18 cellular contexts compared by ENCODE assay signal in the genomic region with DNA sequence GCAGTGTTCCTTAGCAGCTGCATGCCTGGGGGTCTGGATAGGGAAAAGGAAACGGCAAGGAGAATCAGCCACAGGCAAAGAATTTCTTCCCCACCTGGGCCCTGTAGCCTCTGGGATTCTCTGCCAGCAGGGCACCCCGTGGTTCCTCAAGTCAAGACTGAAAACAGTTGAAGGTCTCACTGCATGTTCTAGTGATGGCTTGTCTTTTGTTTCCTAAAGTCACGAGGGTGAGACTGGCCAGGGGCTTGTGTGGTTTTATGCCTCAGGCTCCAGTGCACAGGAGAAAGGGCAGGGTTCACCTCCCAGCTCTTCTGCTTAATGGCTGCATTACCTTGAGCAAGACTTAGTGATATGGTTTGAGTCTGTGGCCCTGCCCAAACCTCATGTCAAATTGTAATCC. TPM values are rescaled to one million over a fixed set of nuclear protein-coding genes. Genes with fewer than 3 reads are reported as not detected.
A peak's percentile ranks its signal among the peaks of the same experiment; 100 is the strongest.
DNase-seq lines count a peak whose midpoint lies in the region; ATAC-seq, FAIRE-seq and TF ChIP-seq lines count a peak whose summit lies in the region.
"Had no signal": no experiment of that assay in that cellular context is flagged by ENCODE, and none has a peak within 500 bp of the region (broad histone marks: within the 10 kb centered on the region; RNA-seq: fewer than 3 reads in every experiment).

No MANE protein-coding gene starts in this region.

- H3K9me3 ChIP-seq in astrocyte (ENCODE audit: insufficient read depth, low read depth, low read length), result no peaks in the 10 kb centered on the region
- no peaks in the 10 kb centered on the region for H3K9me3 ChIP-seq in neural progenitor cell (ENCODE audit: low read depth)

- H3K4me1 Mint-ChIP-seq in astrocyte (ENCODE audit: low read depth, unreplicated experiment) (no peaks in the 10 kb centered on the region), neural progenitor cell (peaks cover 37% of the 10 kb centered on the region), type B pancreatic cell (ENCODE audit: unreplicated experiment) (peaks cover 7% of the 10 kb centered on the region)
- H3K4me1 Mint-ChIP-seq in activated T-cell treated with anti-CD3 and anti-CD28 coated beads, Interleukin-2, amount 50 U/mL, for 72 hours (ENCODE audit: low read depth), result no peaks in the 10 kb centered on the region
- no peaks in the 10 kb centered on the region for H3K4me1 Mint-ChIP-seq in activated naive CD8-positive, alpha-beta T cell treated with anti-CD3 and anti-CD28 coated beads, Interleukin-2, amount 50 U/mL, for 24 hours
- H3K4me1 Mint-ChIP-seq: CD14-positive monocyte; CD8-positive, alpha-beta memory T cell had no signal

- ATAC-seq in activated T-cell treated with anti-CD3 and anti-CD28 coated beads, Interleukin-2, amount 50 U/mL, for 72 hours (replicated peaks in 1 of 2), result no peak
- no peak for ATAC-seq in activated naive CD8-positive, alpha-beta T cell treated with anti-CD3 and anti-CD28 coated beads, Interleukin-2, amount 50 U/mL, for 24 hours
- ATAC-seq: HCT116 had no signal

- H3K27me3 Mint-ChIP-seq in astrocyte (ENCODE audit: low read depth, unreplicated experiment) (peaks cover 11% of the 10 kb centered on the region), neural progenitor cell (ENCODE audit: insufficient read depth, low read depth) (peaks cover 3% of the 10 kb centered on the region), type B pancreatic cell (peaks cover 3% of the 10 kb centered on the region)
- H3K27me3 Mint-ChIP-seq in activated T-cell treated with anti-CD3 and anti-CD28 coated beads, Interleukin-2, amount 50 U/mL, for 72 hours (ENCODE audit: low read depth), result no peaks in the 10 kb centered on the region
- peaks cover 3% of the 10 kb centered on the region for H3K27me3 Mint-ChIP-seq in activated naive CD8-positive, alpha-beta T cell treated with anti-CD3 and anti-CD28 coated beads, Interleukin-2, amount 50 U/mL, for 24 hours

- no peaks in the 10 kb centered on the region for H3K36me3 ChIP-seq in astrocyte (ENCODE audit: insufficient read depth, low read length)
- no peaks in the 10 kb centered on the region for H3K36me3 ChIP-seq in neural progenitor cell

- H3K27ac ChIP-seq in astrocyte (ENCODE audit: low read depth, low read length) (no peak overlapping the region), neural progenitor cell (no peak overlapping the region)

- H2AFZ ChIP-seq in astrocyte (ENCODE audit: low read depth, low read length) (no peak overlapping the region), neural progenitor cell (replicated peaks) (no peak overlapping the region)

- DNase-seq in ELF-1 (ENCODE audit: low read depth, low spot score) (peak; percentile 73), astrocyte (ENCODE audit: low read depth) (no peak), neural progenitor cell (ENCODE audit: low spot score) (no peak), renal cortical epithelial cell (ENCODE audit: low read depth) (peak; percentile 39), NCI-H1105 (lab: John Stamatoyannopoulos, UW) (no peak), type B pancreatic cell (ENCODE audit: extremely low spot score, unreplicated experiment) (no peak)
- no peak for DNase-seq in activated T-cell treated with anti-CD3 and anti-CD28 coated beads, Interleukin-2, amount 50 U/mL, for 72 hours
- DNase-seq in activated naive CD8-positive, alpha-beta T cell treated with anti-CD3 and anti-CD28 coated beads, Interleukin-2, amount 50 U/mL, for 24 hours, result no peak
- DNase-seq: CD4-positive, alpha-beta T cell; CD8-positive, alpha-beta memory T cell; DMS53; DMS79 treated with DMSO at 0.1 percent for 48 hours; GOT3; H7 had no signal

- H4K20me1 ChIP-seq in astrocyte (ENCODE audit: insufficient read depth, low read length), result no peaks in the 10 kb centered on the region
- H4K20me1 ChIP-seq in neural progenitor cell (ENCODE audit: low read depth), result no peaks in the 10 kb centered on the region

- H3K4me1 ChIP-seq in astrocyte (ENCODE audit: insufficient read depth, low read length) (no peaks in the 10 kb centered on the region), neural progenitor cell (peaks cover 11% of the 10 kb centered on the region)

- H3K79me2 ChIP-seq in astrocyte (ENCODE audit: insufficient read depth, low read length), result no peaks in the 10 kb centered on the region
- H3K79me2 ChIP-seq in neural progenitor cell (ENCODE audit: low read depth), result no peaks in the 10 kb centered on the region

- H3K9me3 Mint-ChIP-seq in astrocyte (ENCODE audit: unreplicated experiment) (peaks cover 4% of the 10 kb centered on the region), neural progenitor cell (peaks cover 7% of the 10 kb centered on the region), type B pancreatic cell (no peaks in the 10 kb centered on the region)
- peaks cover 2% of the 10 kb centered on the region in 2 donors for H3K9me3 Mint-ChIP-seq in activated T-cell treated with anti-CD3 and anti-CD28 coated beads, Interleukin-2, amount 50 U/mL, for 72 hours
- H3K9me3 Mint-ChIP-seq in activated naive CD8-positive, alpha-beta T cell treated with anti-CD3 and anti-CD28 coated beads, Interleukin-2, amount 50 U/mL, for 24 hours, result no peaks in the 10 kb centered on the region

- H3K27ac Mint-ChIP-seq in astrocyte (ENCODE audit: unreplicated experiment) (peak overlapping the region; percentile 34), neural progenitor cell (peak overlapping the region; percentile 29), type B pancreatic cell (no peak overlapping the region)
- H3K27ac Mint-ChIP-seq in activated T-cell treated with anti-CD3 and anti-CD28 coated beads, Interleukin-2, amount 50 U/mL, for 72 hours, result no peak overlapping the region
- H3K27ac Mint-ChIP-seq in activated naive CD8-positive, alpha-beta T cell treated with anti-CD3 and anti-CD28 coated beads, Interleukin-2, amount 50 U/mL, for 24 hours, result no peak overlapping the region
- H3K27ac Mint-ChIP-seq: CD14-positive monocyte; CD4-positive, alpha-beta T cell had no signal

- TF ChIP-seq CTCF in astrocyte (IDR thresholded peaks at IDR 0.05; ENCODE audit: insufficient read depth, low read depth, low read length) (no peak), neural progenitor cell (IDR thresholded peaks at IDR 0.05) (no peak), type B pancreatic cell (conservative IDR thresholded peaks at IDR 0.05) (no peak)

- H3K27me3 ChIP-seq in astrocyte (ENCODE audit: insufficient read depth, low read length) (peaks cover 6% of the 10 kb centered on the region), neural progenitor cell (no peaks in the 10 kb centered on the region)

- H3K36me3 Mint-ChIP-seq in astrocyte (ENCODE audit: low read depth, unreplicated experiment) (no peaks in the 10 kb centered on the region), neural progenitor cell (peaks cover 2% of the 10 kb centered on the region), type B pancreatic cell (no peaks in the 10 kb centered on the region)
- no peaks in the 10 kb centered on the region for H3K36me3 Mint-ChIP-seq in activated T-cell treated with anti-CD3 and anti-CD28 coated beads, Interleukin-2, amount 50 U/mL, for 72 hours (ENCODE audit: insufficient read depth in 2 of 2)
- no peaks in the 10 kb centered on the region for H3K36me3 Mint-ChIP-seq in activated naive CD8-positive, alpha-beta T cell treated with anti-CD3 and anti-CD28 coated beads, Interleukin-2, amount 50 U/mL, for 24 hours (ENCODE audit: low read depth)
- H3K36me3 Mint-ChIP-seq: CD14-positive monocyte; CD8-positive, alpha-beta memory T cell had no signal

- H3K4me2 ChIP-seq in astrocyte (ENCODE audit: low read length) (no peak overlapping the region), neural progenitor cell (no peak overlapping the region)

- peaks cover 3% of the 10 kb centered on the region for H3F3A ChIP-seq in neural progenitor cell (ENCODE audit: low read depth)

- no peak overlapping the region for H3K4me3 Mint-ChIP-seq in astrocyte (ENCODE audit: unreplicated experiment)
- H3K4me3 Mint-ChIP-seq in neural progenitor cell, result no peak overlapping the region
- no peak overlapping the region for H3K4me3 Mint-ChIP-seq in activated T-cell treated with anti-CD3 and anti-CD28 coated beads, Interleukin-2, amount 50 U/mL, for 72 hours
- H3K4me3 Mint-ChIP-seq in activated naive CD8-positive, alpha-beta T cell treated with anti-CD3 and anti-CD28 coated beads, Interleukin-2, amount 50 U/mL, for 24 hours, result no peak overlapping the region
- H3K4me3 Mint-ChIP-seq in type B pancreatic cell, result no peak overlapping the region
- H3K4me3 Mint-ChIP-seq: CD14-positive monocyte; CD4-positive, alpha-beta T cell; CD8-positive, alpha-beta memory T cell had no signal

- no peak for FAIRE-seq in astrocyte (lab: Jason Lieb, UNC)
- FAIRE-seq: G401.6, GM12892 had no signal

- H3K9ac ChIP-seq in astrocyte (ENCODE audit: low read length) (no peak overlapping the region), neural progenitor cell (no peak overlapping the region)

- H3K4me3 ChIP-seq in astrocyte (ENCODE audit: insufficient read depth, low read depth, low read length) (no peak overlapping the region), neural progenitor cell (no peak overlapping the region)

RNA-seq across cellular contexts. Expression of a gene that starts 53.2 kb away (rescaled TPM):
- total RNA-seq in astrocyte (2.2 and 2.5 TPM in 2 replicates), neural progenitor cell (ENCODE audit: low replicate concordance) (1.3 and 1.5 TPM in 2 replicates), renal cortical epithelial cell (2.3 and 8.7 TPM in 2 replicates), type B pancreatic cell (ENCODE audit: low replicate concordance) (14.2 and 27.5 TPM in 2 replicates)
- total RNA-seq in activated T-cell treated with anti-CD3 and anti-CD28 coated beads, Interleukin-2, amount 50 U/mL, for 72 hours, result not detected
- total RNA-seq: CD4-positive, alpha-beta T cell; CD8-positive, alpha-beta memory T cell had no signal

Comparison
In these comparisons a context has a peak if more than half of its experiments do, and no peak if none do; other contexts are left out.
1. DNase-seq: peak in ELF-1 (single experiment) and renal cortical epithelial cell (single experiment); none in astrocyte (single experiment), neural progenitor cell (single experiment), activated T-cell treated with anti-CD3 and anti-CD28 coated beads, Interleukin-2, amount 50 U/mL, for 72 hours (0 of 2), activated naive CD8-positive, alpha-beta T cell treated with anti-CD3 and anti-CD28 coated beads, Interleukin-2, amount 50 U/mL, for 24 hours (single experiment), NCI-H1105 (single experiment) and type B pancreatic cell (single experiment).
2. H3K27ac Mint-ChIP-seq: peak in astrocyte (single experiment) and neural progenitor cell (single experiment); none in activated T-cell treated with anti-CD3 and anti-CD28 coated beads, Interleukin-2, amount 50 U/mL, for 72 hours (single experiment), activated naive CD8-positive, alpha-beta T cell treated with anti-CD3 and anti-CD28 coated beads, Interleukin-2, amount 50 U/mL, for 24 hours (single experiment) and type B pancreatic cell (single experiment).